1 cellular context compared by ENCODE assay signal in the genomic region with DNA sequence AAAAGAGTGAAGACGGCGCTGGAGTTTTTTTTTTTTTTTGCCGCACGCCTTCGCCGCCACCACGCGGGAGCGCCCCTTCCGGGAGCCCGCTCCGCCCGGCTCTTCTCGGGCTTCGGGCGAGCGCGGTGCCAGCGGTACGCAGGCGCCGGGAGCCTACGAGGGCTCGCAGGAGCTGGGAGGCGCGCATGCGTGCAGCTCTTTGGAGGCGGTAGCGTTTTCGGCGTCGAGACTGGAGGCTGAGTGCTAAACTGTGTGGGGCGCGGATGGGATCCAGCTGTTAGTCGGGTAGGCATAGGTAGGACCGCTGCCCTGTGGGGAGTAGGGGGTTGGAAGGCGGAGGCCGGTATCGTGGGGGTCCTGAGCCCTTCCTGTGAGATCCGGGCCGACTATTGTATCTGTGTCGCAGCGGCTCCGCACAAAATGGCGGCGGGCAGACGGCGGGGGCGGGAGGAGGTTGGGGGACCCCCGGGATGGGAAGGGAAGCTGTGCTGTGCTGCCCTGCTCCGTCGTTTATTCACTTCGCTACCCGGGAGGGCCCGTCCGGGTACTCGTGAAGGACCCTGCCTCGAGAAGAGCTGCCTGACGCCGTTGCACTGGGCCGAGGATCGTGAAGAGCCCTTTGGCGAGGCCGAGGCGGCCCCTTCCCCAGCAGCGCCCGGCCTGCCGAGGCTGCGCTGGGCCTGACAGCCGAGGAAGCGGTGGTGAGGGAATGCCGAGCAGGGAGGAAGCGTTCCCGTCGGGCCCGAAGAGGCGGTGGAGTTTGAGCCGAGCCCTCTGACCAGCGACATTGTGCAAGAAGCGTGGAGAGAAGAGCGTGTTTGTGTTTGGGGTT.
A peak's percentile ranks its signal among the peaks of the same experiment; 100 is the strongest.
TF ChIP-seq lines count a peak whose summit lies in the region.

Gene ZNF638, plus strand, starts transcription at position 202 of the 832 bp plus-strand sequence. CDS start 17,173 bp downstream, outside the sequence.

TF ChIP-seq in HepG2, 621 proteins besides CTCF, POLR2A, EP300 and RAD21 (continued from another document and continues in another):
- TF ChIP-seq, protein P1, sequence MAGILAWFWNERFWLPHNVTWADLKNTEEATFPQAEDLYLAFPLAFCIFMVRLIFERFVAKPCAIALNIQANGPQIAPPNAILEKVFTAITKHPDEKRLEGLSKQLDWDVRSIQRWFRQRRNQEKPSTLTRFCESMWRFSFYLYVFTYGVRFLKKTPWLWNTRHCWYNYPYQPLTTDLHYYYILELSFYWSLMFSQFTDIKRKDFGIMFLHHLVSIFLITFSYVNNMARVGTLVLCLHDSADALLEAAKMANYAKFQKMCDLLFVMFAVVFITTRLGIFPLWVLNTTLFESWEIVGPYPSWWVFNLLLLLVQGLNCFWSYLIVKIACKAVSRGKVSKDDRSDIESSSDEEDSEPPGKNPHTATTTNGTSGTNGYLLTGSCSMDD (CRISPR knock-in tag; IDR thresholded peaks at IDR 0.05): no peak
- TF ChIP-seq RAD51 (IDR thresholded peaks at IDR 0.05; ENCODE audit: borderline replicate concordance): no peak
- TF ChIP-seq KLF15 (CRISPR knock-in tag; IDR thresholded peaks at IDR 0.05; ENCODE audit: borderline replicate concordance): no peak
- TF ChIP-seq TFDP2 (CRISPR knock-in tag; IDR thresholded peaks at IDR 0.05): peak; percentile 72
- 0 out of 2 replicates have a peak, but pooled peaks have one; percentile 59 for TF ChIP-seq ZNF597 (CRISPR knock-in tag; IDR thresholded peaks at IDR 0.05)
- TF ChIP-seq SIX1 (CRISPR knock-in tag; IDR thresholded peaks at IDR 0.05; ENCODE audit: borderline replicate concordance): 0 out of 2 replicates have a peak, but pooled peaks have one; percentile 19
- TF ChIP-seq ISL2 (CRISPR knock-in tag; IDR thresholded peaks at IDR 0.05): peak; percentile 47; the same call in 1 of the 2 replicates
- TF ChIP-seq, protein P2, sequence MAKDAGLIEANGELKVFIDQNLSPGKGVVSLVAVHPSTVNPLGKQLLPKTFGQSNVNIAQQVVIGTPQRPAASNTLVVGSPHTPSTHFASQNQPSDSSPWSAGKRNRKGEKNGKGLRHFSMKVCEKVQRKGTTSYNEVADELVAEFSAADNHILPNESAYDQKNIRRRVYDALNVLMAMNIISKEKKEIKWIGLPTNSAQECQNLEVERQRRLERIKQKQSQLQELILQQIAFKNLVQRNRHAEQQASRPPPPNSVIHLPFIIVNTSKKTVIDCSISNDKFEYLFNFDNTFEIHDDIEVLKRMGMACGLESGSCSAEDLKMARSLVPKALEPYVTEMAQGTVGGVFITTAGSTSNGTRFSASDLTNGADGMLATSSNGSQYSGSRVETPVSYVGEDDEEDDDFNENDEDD (CRISPR knock-in tag; IDR thresholded peaks at IDR 0.05; ENCODE audit: borderline replicate concordance): peak; percentile 57; the same call in 1 of the 2 replicates
- no peak for TF ChIP-seq ZKSCAN5 (CRISPR knock-in tag; IDR thresholded peaks at IDR 0.05)
- no peak for TF ChIP-seq ZNF282 (IDR thresholded peaks at IDR 0.05; ENCODE audit: partially characterized antibody)
- TF ChIP-seq MYC (CRISPR knock-in tag; IDR thresholded peaks at IDR 0.05; ENCODE audit: borderline replicate concordance): peak; percentile 80; the same call in 1 of the 2 replicates
- peak; percentile 96 for TF ChIP-seq POGK (CRISPR knock-in tag; conservative IDR thresholded peaks at IDR 0.05)
- no peak for TF ChIP-seq ZNF510 (CRISPR knock-in tag; IDR thresholded peaks at IDR 0.05; ENCODE audit: low read depth)
- TF ChIP-seq, protein P3, sequence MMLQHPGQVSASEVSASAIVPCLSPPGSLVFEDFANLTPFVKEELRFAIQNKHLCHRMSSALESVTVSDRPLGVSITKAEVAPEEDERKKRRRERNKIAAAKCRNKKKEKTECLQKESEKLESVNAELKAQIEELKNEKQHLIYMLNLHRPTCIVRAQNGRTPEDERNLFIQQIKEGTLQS (CRISPR knock-in tag; IDR thresholded peaks at IDR 0.05): peak; percentile 16; the same call in 1 of the 2 replicates
- TF ChIP-seq, protein P4, sequence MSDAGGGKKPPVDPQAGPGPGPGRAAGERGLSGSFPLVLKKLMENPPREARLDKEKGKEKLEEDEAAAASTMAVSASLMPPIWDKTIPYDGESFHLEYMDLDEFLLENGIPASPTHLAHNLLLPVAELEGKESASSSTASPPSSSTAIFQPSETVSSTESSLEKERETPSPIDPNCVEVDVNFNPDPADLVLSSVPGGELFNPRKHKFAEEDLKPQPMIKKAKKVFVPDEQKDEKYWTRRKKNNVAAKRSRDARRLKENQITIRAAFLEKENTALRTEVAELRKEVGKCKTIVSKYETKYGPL (CRISPR knock-in tag; IDR thresholded peaks at IDR 0.05): no peak
- no peak; the same call in 1 of the 2 replicates for TF ChIP-seq THAP8 (CRISPR knock-in tag; IDR thresholded peaks at IDR 0.05; ENCODE audit: borderline replicate concordance)
- TF ChIP-seq KLF13 (CRISPR knock-in tag; IDR thresholded peaks at IDR 0.05): 0 out of 2 replicates have a peak, but pooled peaks have one; percentile 32
- no peak for TF ChIP-seq ZNF10 (CRISPR knock-in tag; IDR thresholded peaks at IDR 0.05; ENCODE audit: borderline replicate concordance, low read depth)
- peak; percentile 75 for TF ChIP-seq ZGPAT (CRISPR knock-in tag; IDR thresholded peaks at IDR 0.05)
- no peak for TF ChIP-seq GMEB2 (CRISPR knock-in tag; IDR thresholded peaks at IDR 0.05; ENCODE audit: low read depth)
- TF ChIP-seq RORA (CRISPR knock-in tag; IDR thresholded peaks at IDR 0.05): no peak
- TF ChIP-seq THAP11 (CRISPR knock-in tag; IDR thresholded peaks at IDR 0.05): peak; percentile 55
- 0 out of 2 replicates have a peak, but pooled peaks have one; percentile 74 for TF ChIP-seq ZNF674 (CRISPR knock-in tag; IDR thresholded peaks at IDR 0.05; ENCODE audit: low read depth)
- TF ChIP-seq ZFP90 (CRISPR knock-in tag; IDR thresholded peaks at IDR 0.05; ENCODE audit: borderline replicate concordance): no peak
- TF ChIP-seq ZBTB14 (CRISPR knock-in tag; IDR thresholded peaks at IDR 0.05): 0 out of 2 replicates have a peak, but pooled peaks have one; percentile 33
- TF ChIP-seq SP4 (CRISPR knock-in tag; IDR thresholded peaks at IDR 0.05): peak; percentile 67
- peak; percentile 64 for TF ChIP-seq DRAP1 (CRISPR knock-in tag; IDR thresholded peaks at IDR 0.05)
- TF ChIP-seq ZNF776 (CRISPR knock-in tag; IDR thresholded peaks at IDR 0.05): peak; percentile 75; the same call in 1 of the 2 replicates
- TF ChIP-seq, protein P5, sequence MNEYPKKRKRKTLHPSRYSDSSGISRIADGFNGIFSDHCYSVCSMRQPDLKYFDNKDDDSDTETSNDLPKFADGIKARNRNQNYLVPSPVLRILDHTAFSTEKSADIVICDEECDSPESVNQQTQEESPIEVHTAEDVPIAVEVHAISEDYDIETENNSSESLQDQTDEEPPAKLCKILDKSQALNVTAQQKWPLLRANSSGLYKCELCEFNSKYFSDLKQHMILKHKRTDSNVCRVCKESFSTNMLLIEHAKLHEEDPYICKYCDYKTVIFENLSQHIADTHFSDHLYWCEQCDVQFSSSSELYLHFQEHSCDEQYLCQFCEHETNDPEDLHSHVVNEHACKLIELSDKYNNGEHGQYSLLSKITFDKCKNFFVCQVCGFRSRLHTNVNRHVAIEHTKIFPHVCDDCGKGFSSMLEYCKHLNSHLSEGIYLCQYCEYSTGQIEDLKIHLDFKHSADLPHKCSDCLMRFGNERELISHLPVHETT (CRISPR knock-in tag; conservative IDR thresholded peaks at IDR 0.05): no peak
- TF ChIP-seq PLRG1 (conservative IDR thresholded peaks at IDR 0.05): no peak
- no peak for TF ChIP-seq CENPBD1 (CRISPR knock-in tag; IDR thresholded peaks at IDR 0.05; ENCODE audit: borderline replicate concordance, low read depth)
- TF ChIP-seq ZNF569 (CRISPR knock-in tag; IDR thresholded peaks at IDR 0.05; ENCODE audit: borderline replicate concordance): no peak
- no peak for TF ChIP-seq ZBTB1 (CRISPR knock-in tag; IDR thresholded peaks at IDR 0.05; ENCODE audit: borderline replicate concordance)
- TF ChIP-seq, protein P6, sequence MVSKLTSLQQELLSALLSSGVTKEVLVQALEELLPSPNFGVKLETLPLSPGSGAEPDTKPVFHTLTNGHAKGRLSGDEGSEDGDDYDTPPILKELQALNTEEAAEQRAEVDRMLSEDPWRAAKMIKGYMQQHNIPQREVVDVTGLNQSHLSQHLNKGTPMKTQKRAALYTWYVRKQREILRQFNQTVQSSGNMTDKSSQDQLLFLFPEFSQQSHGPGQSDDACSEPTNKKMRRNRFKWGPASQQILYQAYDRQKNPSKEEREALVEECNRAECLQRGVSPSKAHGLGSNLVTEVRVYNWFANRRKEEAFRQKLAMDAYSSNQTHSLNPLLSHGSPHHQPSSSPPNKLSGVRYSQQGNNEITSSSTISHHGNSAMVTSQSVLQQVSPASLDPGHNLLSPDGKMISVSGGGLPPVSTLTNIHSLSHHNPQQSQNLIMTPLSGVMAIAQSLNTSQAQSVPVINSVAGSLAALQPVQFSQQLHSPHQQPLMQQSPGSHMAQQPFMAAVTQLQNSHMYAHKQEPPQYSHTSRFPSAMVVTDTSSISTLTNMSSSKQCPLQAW (CRISPR knock-in tag; IDR thresholded peaks at IDR 0.05): peak; percentile 56
- TF ChIP-seq ZNF562 (CRISPR knock-in tag; IDR thresholded peaks at IDR 0.05; ENCODE audit: borderline replicate concordance): no peak
- peak; percentile 17; the same call in 1 of the 2 replicates for TF ChIP-seq SMC3 (IDR thresholded peaks at IDR 0.05; ENCODE audit: low read length)
- TF ChIP-seq YEATS2 (CRISPR knock-in tag; IDR thresholded peaks at IDR 0.05; ENCODE audit: borderline replicate concordance): peak; percentile 30
- TF ChIP-seq SMAD9 (CRISPR knock-in tag; IDR thresholded peaks at IDR 0.05): 0 out of 2 replicates have a peak, but pooled peaks have one; percentile 33
